In genomic region chrX:843306-843705, GRCh38 we compare ENCODE assay signal across 2 cellular contexts.
TF ChIP-seq lines count a peak whose summit lies in the region.

No MANE protein-coding gene starts in this region.

TF ChIP-seq in A549, 52 proteins besides CTCF, POLR2A, EP300 and RAD21:
- no peak for TF ChIP-seq REST (IDR thresholded peaks at IDR 0.05)
- no peak for TF ChIP-seq RCOR1 (IDR thresholded peaks at IDR 0.05; ENCODE audit: low read depth, low read length)
- no peak for TF ChIP-seq HDAC2 (IDR thresholded peaks at IDR 0.05)
- TF ChIP-seq HES2 (IDR thresholded peaks at IDR 0.05), result no peak
- TF ChIP-seq EHMT2 (IDR thresholded peaks at IDR 0.05; ENCODE audit: low read depth), result no peak
- TF ChIP-seq GATA3 (IDR thresholded peaks at IDR 0.05; ENCODE audit: borderline replicate concordance), result no peak
- no peak for TF ChIP-seq CBX2 (IDR thresholded peaks at IDR 0.05; ENCODE audit: borderline replicate concordance, low read depth)
- no peak for TF ChIP-seq TP53 (CRISPR knock-in tag; IDR thresholded peaks at IDR 0.05)
- TF ChIP-seq E2F6 (IDR thresholded peaks at IDR 0.05; ENCODE audit: borderline replicate concordance, low read depth), result no peak
- no peak for TF ChIP-seq NPAS2 (CRISPR knock-in tag; IDR thresholded peaks at IDR 0.05; ENCODE audit: borderline replicate concordance)
- TF ChIP-seq BCL3 (IDR thresholded peaks at IDR 0.05), result no peak
- TF ChIP-seq ZSCAN20 (CRISPR knock-in tag; IDR thresholded peaks at IDR 0.05), result no peak
- TF ChIP-seq PBX3 (IDR thresholded peaks at IDR 0.05), result no peak

TF ChIP-seq in H1, 55 proteins besides CTCF, POLR2A, EP300 and RAD21 (continued from another document):
- TF ChIP-seq USF2 (IDR thresholded peaks at IDR 0.05; ENCODE audit: low read length) (no peak), KDM4A (IDR thresholded peaks at IDR 0.05; ENCODE audit: low read depth, low read length, severe bottlenecking) (no peak), TCF12 (IDR thresholded peaks at IDR 0.05; ENCODE audit: low read depth, low read length) (no peak), ATF2 (IDR thresholded peaks at IDR 0.05; ENCODE audit: low read length) (no peak), CEBPB (IDR thresholded peaks at IDR 0.05; ENCODE audit: low read depth, low read length) (no peak)
